8 cellular contexts compared by ENCODE assay signal in genomic region chr9:93958875-93959682, GRCh38. TPM values are rescaled to one million over a fixed set of nuclear protein-coding genes. Genes with fewer than 3 reads are reported as not detected.
DNase-seq lines count a peak whose midpoint lies in the region; ATAC-seq and TF ChIP-seq lines count a peak whose summit lies in the region.

No MANE protein-coding gene starts in this region.

- ATAC-seq in IMR-90 (ENCODE audit: low read depth) (no peak; the same call in 1 of the 2 replicates), mucosa of descending colon (peak; percentile 23)

- no peak overlapping the region for H3K9ac ChIP-seq in IMR-90 (ENCODE audit: low read depth, low read length)

- WGBS in IMR-90 (ENCODE audit: extremely low coverage in 2 of 2, insufficient read length in 1 of 2), 2 experiments, result 3% methylated on average over 18 of the region's 64 CpGs; no CpG with 5 or more reads in 1 of the 2 experiments
- 5% methylated on average over 62 of the region's 64 CpGs for WGBS in prostate gland

- H2BK15ac ChIP-seq in IMR-90 (ENCODE audit: low read depth, low read length), result no peak overlapping the region

- H3K79me1 ChIP-seq in IMR-90 (ENCODE audit: low read depth in 1 of 2, low read length in 2 of 2), result no peaks in the 10 kb centered on the region

- no peak overlapping the region for H2AK5ac ChIP-seq in IMR-90 (ENCODE audit: low read depth, low read length)

- TF ChIP-seq CTCF in IMR-90 (conservative IDR thresholded peaks at IDR 0.05; ENCODE audit: low read depth, low read length), result no peak
- TF ChIP-seq CTCF in choroid plexus epithelial cell (conservative IDR thresholded peaks at IDR 0.05; ENCODE audit: low read depth, low read length), result no peak
- TF ChIP-seq CTCF in mucosa of descending colon (IDR thresholded peaks at IDR 0.05), result no peak
- no peak for TF ChIP-seq CTCF in prostate gland (IDR thresholded peaks at IDR 0.05)

- no peak overlapping the region for H2BK20ac ChIP-seq in IMR-90 (ENCODE audit: low read depth, low read length)

- dilution Hi-C loops in IMR-90 (cut with HindIII; ENCODE audit: low sequenced_read_pairs, unreplicated experiment), result no loop called here

- DNase-seq in CD1c-positive myeloid dendritic cell (ENCODE audit: extremely low spot score) (peak; percentile 49), IMR-90 (peak; percentile 7), choroid plexus epithelial cell (ENCODE audit: low read depth) (peak; percentile 26), mucosa of descending colon (no peak), NCI-H1092 treated with DMSO at 0.1 percent for 48 hours (lab: John Stamatoyannopoulos, UW) (no peak), MG63 (no peak), KG1 (lab: John Stamatoyannopoulos, UW) (no peak), prostate gland (ENCODE audit: low spot score) (no peak)

- no TSS peak for BruUV-seq in IMR-90 (replicated peaks; lab: Mats Ljungman, UMichigan)

- no peak overlapping the region for H4K8ac ChIP-seq in IMR-90 (ENCODE audit: low read depth in 2 of 2, low read length in 2 of 2)

- intact Hi-C loops in IMR-90 (cut with micrococcal nuclease), result no loop called here
- intact Hi-C loops in mucosa of descending colon (cut with DNase I, micrococcal nuclease), result no loop called here
- intact Hi-C loops in prostate gland (cut with DNase I), result no loop called here

- H3K27me3 ChIP-seq in IMR-90 (ENCODE audit: control insufficient read depth, insufficient read depth, low read length), result peaks cover 79% of the 10 kb centered on the region
- H3K27me3 ChIP-seq in MG63, result no peaks in the 10 kb centered on the region
- peaks cover 50% of the 10 kb centered on the region for H3K27me3 ChIP-seq in prostate gland (replicated peaks; ENCODE audit: insufficient read depth)

- no peak overlapping the region for H3K56ac ChIP-seq in IMR-90 (ENCODE audit: extremely low read depth, insufficient read depth, low read length)

- H3K23ac ChIP-seq in IMR-90 (ENCODE audit: low read depth, low read length), result no peak overlapping the region

- H3K9me3 ChIP-seq in IMR-90 (ENCODE audit: control insufficient read depth, insufficient read depth, low read length), result no peaks in the 10 kb centered on the region; the same call in 1 of the 2 replicates
- H3K9me3 ChIP-seq in mucosa of descending colon, result no peaks in the 10 kb centered on the region
- H3K9me3 ChIP-seq in MG63, result no peaks in the 10 kb centered on the region
- H3K9me3 ChIP-seq in prostate gland, result no peaks in the 10 kb centered on the region

- H2BK5ac ChIP-seq in IMR-90 (ENCODE audit: low read depth, low read length, poor library complexity, severe bottlenecking), result no peak overlapping the region

- no peak for TF ChIP-seq RAD21 in IMR-90 (IDR thresholded peaks at IDR 0.05; ENCODE audit: low read length)

- CTCF ChIA-PET in IMR-90 (lab: Yijun Ruan, JAX), result interaction anchor here (0.6 kb wide), 2 partner anchors 12 to 363 kb away, joined by 3 read pairs; no protein-coding TSS in a partner anchor

- no peak overlapping the region for H2AK9ac ChIP-seq in IMR-90 (replicated peaks; ENCODE audit: low read depth, low read length, poor library complexity)

- TF ChIP-seq POLR2A in IMR-90 (IDR thresholded peaks at IDR 0.05; ENCODE audit: low read depth, low read length) (no peak), prostate gland (IDR thresholded peaks at IDR 0.05) (no peak)

- no peak overlapping the region for H4K5ac ChIP-seq in IMR-90 (ENCODE audit: low read depth, low read length)

- in situ Hi-C loops in IMR-90 (cut with MboI; ENCODE audit: low sequenced_read_pairs), result loop anchor here (25.0 kb wide), 2 partner anchors 547 to 797 kb away; no protein-coding TSS in a partner anchor

- H3K36me3 ChIP-seq in IMR-90 (ENCODE audit: control insufficient read depth, insufficient read depth, low read length) (no peaks in the 10 kb centered on the region), mucosa of descending colon (ENCODE audit: low read depth) (no peaks in the 10 kb centered on the region), MG63 (no peaks in the 10 kb centered on the region; the same call in 1 of the 2 replicates), prostate gland (no peaks in the 10 kb centered on the region)

- H3K18ac ChIP-seq in IMR-90 (ENCODE audit: low read depth, low read length), result no peak overlapping the region

- no peaks in the 10 kb centered on the region for H3K9me1 ChIP-seq in IMR-90 (ENCODE audit: insufficient read depth, low read length)

- H3K4me1 ChIP-seq in IMR-90 (ENCODE audit: control insufficient read depth, insufficient read depth, low read length) (peaks cover 1% of the 10 kb centered on the region; the same call in 1 of the 2 replicates), mucosa of descending colon (ENCODE audit: low read depth) (peaks cover 25% of the 10 kb centered on the region), prostate gland (replicated peaks) (peaks cover 2% of the 10 kb centered on the region)

- H3K4me2 ChIP-seq in IMR-90 (ENCODE audit: low read depth, low read length), result no peak overlapping the region; the same call in 1 of the 2 replicates

- H3K14ac ChIP-seq in IMR-90 (replicated peaks; ENCODE audit: low read depth, low read length), result no peak overlapping the region

- no peak overlapping the region for H2BK120ac ChIP-seq in IMR-90 (ENCODE audit: low read depth, low read length)

- no peak overlapping the region for H4K91ac ChIP-seq in IMR-90 (ENCODE audit: insufficient read depth, low read depth, low read length)

- no peak overlapping the region for H3K4me3 ChIP-seq in IMR-90 (ENCODE audit: insufficient read depth, low read depth, low read length)
- H3K4me3 ChIP-seq in choroid plexus epithelial cell (ENCODE audit: low read depth, low read length), result no peak overlapping the region
- no peak overlapping the region for H3K4me3 ChIP-seq in mucosa of descending colon
- no peak overlapping the region for H3K4me3 ChIP-seq in MG63
- H3K4me3 ChIP-seq in prostate gland, result no peak overlapping the region

- POLR2A ChIA-PET in IMR-90 (lab: Charles Lee; ENCODE audit: unreplicated experiment), result no interaction called here

- H2AFZ ChIP-seq in IMR-90 (replicated peaks; ENCODE audit: low read length, poor library complexity), result peak overlapping the region; percentile 16

- H3K4ac ChIP-seq in IMR-90 (ENCODE audit: low read depth, low read length), result no peak overlapping the region

- H4K20me1 ChIP-seq in IMR-90 (ENCODE audit: insufficient read depth, low read length), result no peaks in the 10 kb centered on the region; the same call in none of the 2 replicates

- H3K27ac ChIP-seq in IMR-90 (ENCODE audit: insufficient read depth, low read length) (no peak overlapping the region), prostate gland (no peak overlapping the region)

TF ChIP-seq in IMR-90, 13 proteins besides CTCF, POLR2A, EP300 and RAD21:
- no peak for TF ChIP-seq ELK1 (IDR thresholded peaks at IDR 0.05; ENCODE audit: borderline replicate concordance, low read depth, low read length)
- peak; percentile 56 for TF ChIP-seq CEBPB (IDR thresholded peaks at IDR 0.05; ENCODE audit: low read depth, low read length)
- TF ChIP-seq MAZ (IDR thresholded peaks at IDR 0.05; ENCODE audit: borderline replicate concordance, low read depth, low read length), result no peak

RNA-seq across cellular contexts. Expression of gene BARX1, which starts 3.9 kb away (rescaled TPM):
- not detected in 2 replicates for total RNA-seq in IMR-90 (2012; rRNA removed)
- not detected in 2 replicates for polyA plus RNA-seq in IMR-90 (2012; rRNA removed)
- polyA plus RNA-seq in IMR-90 (2012; cell fraction: cytosol; rRNA removed), result 0.03 TPM in 1 of 2 replicates, not detected in the other
- polyA plus RNA-seq in IMR-90 (2012; cell fraction: nucleus; rRNA removed; ENCODE audit: low replicate concordance), result not detected in 2 replicates
- total RNA-seq in mucosa of descending colon, result under 1 TPM in 1 of 3 donors, not detected in 2; 0.17 TPM
- total RNA-seq in MG63 (2014; rRNA removed; shearing (Covaris generic); ENCODE audit: low replicate concordance), result 170 and 176 TPM in 2 replicates
- 1 to 10 TPM in 1 of 2 donors, not detected in 1; 3.7 TPM for total RNA-seq in prostate gland

Comparison
In these comparisons a context has a peak if more than half of its experiments do, and no peak if none do; other contexts are left out.
1. DNase-seq: peak in CD1c-positive myeloid dendritic cell (single experiment), IMR-90 (single experiment) and choroid plexus epithelial cell (single experiment); none in mucosa of descending colon (0 of 3), NCI-H1092 treated with DMSO at 0.1 percent for 48 hours (single experiment), MG63 (single experiment), KG1 (single experiment) and prostate gland (single experiment).
2. RNA of gene BARX1, which starts 3.9 kb away (total RNA-seq): 170 to 176 TPM in MG63; 3.7 TPM in prostate gland, 0.17 TPM in mucosa of descending colon and not detected in IMR-90; every median in the first group is over 10 times any median in the second.